19 cellular contexts compared by ENCODE assay signal in genomic region chr1:203467550-203467921, GRCh38. TPM values are rescaled to one million over a fixed set of nuclear protein-coding genes. Genes with fewer than 3 reads are reported as not detected.
A peak's percentile ranks its signal among the peaks of the same experiment; 100 is the strongest.
DNase-seq lines count a peak whose midpoint lies in the region; ATAC-seq, FAIRE-seq and TF ChIP-seq lines count a peak whose summit lies in the region.
"Had no signal": no experiment of that assay in that cellular context is flagged by ENCODE, and none has a peak within 500 bp of the region (broad histone marks: within the 10 kb centered on the region; RNA-seq: fewer than 3 reads in every experiment).

No MANE protein-coding gene starts in this region.

- CTCF ChIA-PET in endothelial cell of umbilical vein (lab: Charles Lee), result interaction anchor here (1.4 to 1.5 kb wide), 2 partner anchors 13 to 27 kb away, joined by 3 read pairs; no protein-coding TSS in a partner anchor

- H2AFZ ChIP-seq in endothelial cell of umbilical vein (ENCODE audit: low read depth, low read length), result no peak overlapping the region

- H3K4me1 ChIP-seq in endothelial cell of umbilical vein (ENCODE audit: control insufficient read depth, extremely low read depth, insufficient read depth, low read length) (no peaks in the 10 kb centered on the region), kidney (ENCODE audit: control insufficient read depth in 1 of 2, insufficient read depth in 1 of 2, low read depth in 1 of 2, low read length in 2 of 2) (peaks cover 0 to 15% of the 10 kb centered on the region in 2 donors)

- dilution Hi-C loops in endothelial cell of umbilical vein (cut with MboI; ENCODE audit: extremely low pct_ligation_motif_present, low sequenced_read_pairs), result no loop called here

- no peak overlapping the region for H3K4me2 ChIP-seq in endothelial cell of umbilical vein (ENCODE audit: insufficient read depth, low read length)
- H3K4me2 ChIP-seq: A549 had no signal

- BruUV-seq in endothelial cell of umbilical vein (replicated peaks; lab: Mats Ljungman, UMichigan), result no TSS peak

- no peak overlapping the region for H3K4me3 ChIP-seq in AG10803 (ENCODE audit: low read length)
- H3K4me3 ChIP-seq in endothelial cell of umbilical vein (replicated peaks in 1 of 3; ENCODE audit: insufficient read depth in 1 of 3, low read depth in 1 of 3, low read length in 3 of 3), result no peak overlapping the region
- no peak overlapping the region for H3K4me3 ChIP-seq in kidney (ENCODE audit: low read length in 2 of 2)
- H3K4me3 ChIP-seq: A549 had no signal

- no peak overlapping the region for H3K9ac ChIP-seq in endothelial cell of umbilical vein (replicated peaks; ENCODE audit: extremely low read depth, insufficient read depth, low read length)
- no peak overlapping the region for H3K9ac ChIP-seq in kidney (ENCODE audit: low read length in 2 of 2)

- no peak for TF ChIP-seq POLR2A in endothelial cell of umbilical vein (IDR thresholded peaks at IDR 0.05; ENCODE audit: low read depth, low read length)

- FAIRE-seq in endothelial cell of umbilical vein (lab: Jason Lieb, UNC) (no peak), kidney (lab: Jason Lieb, UNC) (no peak)
- FAIRE-seq: A549 had no signal

- H3K9me3 ChIP-seq in endothelial cell of umbilical vein (replicated peaks; ENCODE audit: control insufficient read depth, insufficient read depth, low read length) (no peaks in the 10 kb centered on the region), kidney (ENCODE audit: control insufficient read depth in 1 of 2, low read length in 2 of 2) (no peaks in the 10 kb centered on the region)
- H3K9me3 ChIP-seq: A549 had no signal

- H3K79me2 ChIP-seq in endothelial cell of umbilical vein (ENCODE audit: control insufficient read depth, insufficient read depth, low read length), result no peaks in the 10 kb centered on the region

- POLR2A ChIA-PET in endothelial cell of umbilical vein (lab: Charles Lee), result no interaction called here

- no peaks in the 10 kb centered on the region for H3K9me1 ChIP-seq in endothelial cell of umbilical vein (replicated peaks; ENCODE audit: control insufficient read depth, extremely low read depth, insufficient read depth, low read length)

- no peak for ATAC-seq in GM19035 (IDR thresholded peaks at IDR 0.05; ENCODE audit: unreplicated experiment)
- no peak for ATAC-seq in GM21737 (IDR thresholded peaks at IDR 0.05; ENCODE audit: unreplicated experiment)
- ATAC-seq: A549, HCT116 had no signal

- peaks cover 26 to 31% of the 10 kb centered on the region in 2 experiments for H3K27me3 ChIP-seq in endothelial cell of umbilical vein (ENCODE audit: control insufficient read depth in 2 of 2, insufficient read depth in 2 of 2, low read length in 2 of 2)

- TF ChIP-seq CTCF in AG10803 (conservative IDR thresholded peaks at IDR 0.05; ENCODE audit: low read length) (no peak), endothelial cell of umbilical vein (IDR thresholded peaks at IDR 0.05; ENCODE audit: extremely low read depth in 1 of 2, insufficient read depth in 1 of 2, low read depth in 1 of 2, low read length in 2 of 2) (no peak), kidney (IDR thresholded peaks at IDR 0.05; ENCODE audit: borderline replicate concordance, extremely low read depth, insufficient read depth) (no peak)

- no peak overlapping the region for H3K27ac ChIP-seq in endothelial cell of umbilical vein (ENCODE audit: insufficient read depth, low read depth, low read length)
- H3K27ac ChIP-seq in kidney (ENCODE audit: low read depth in 2 of 2, low read length in 2 of 2), result no peak overlapping the region
- H3K27ac ChIP-seq: A549, epithelial cell of prostate, RWPE1 had no signal

- no peaks in the 10 kb centered on the region for H3K36me3 ChIP-seq in endothelial cell of umbilical vein (ENCODE audit: control insufficient read depth in 2 of 2, extremely low read depth in 1 of 2, insufficient read depth in 2 of 2, low read length in 2 of 2)
- no peaks in the 10 kb centered on the region for H3K36me3 ChIP-seq in kidney (ENCODE audit: control insufficient read depth in 1 of 2, insufficient read depth in 2 of 2, low read length in 2 of 2)

- DNase-seq in AG10803 (ENCODE audit: low read depth), result peak; percentile 45
- DNase-seq in endothelial cell of umbilical vein (ENCODE audit: low read depth, low spot score), result peak; percentile 32
- peak; percentile 88 for DNase-seq in kidney
- DNase-seq in retina, result peak; percentile 4
- DNase-seq in cortex of kidney (lab: John Stamatoyannopoulos, UW), result no peak
- DNase-seq in GM19240 (ENCODE audit: insufficient read length, low spot score), result no peak
- DNase-seq: activated CD8-positive, alpha-beta memory T cell treated with anti-CD3 and anti-CD28 coated beads, Interleukin-2, amount 50 U/mL, for 48 hours; CD4-positive, CD25-positive, alpha-beta regulatory T cell; cerebellar nuclear complex; DND-41; mesendoderm; NCI-H2171; occipital lobe had no signal

- no peaks in the 10 kb centered on the region for H4K20me1 ChIP-seq in endothelial cell of umbilical vein (replicated peaks; ENCODE audit: control insufficient read depth, extremely low read depth, insufficient read depth, low read length)

- intact Hi-C loops in endothelial cell of umbilical vein (cut with micrococcal nuclease) (no loop called here), kidney (cut with DNase I) (no loop called here)

TF ChIP-seq in endothelial cell of umbilical vein, 7 proteins besides CTCF, POLR2A, EP300 and RAD21:
- TF ChIP-seq POLR2AphosphoS5 (IDR thresholded peaks at IDR 0.05; ENCODE audit: insufficient read depth, low read depth, low read length) (no peak), MYC (IDR thresholded peaks at IDR 0.05; ENCODE audit: low read depth, low read length) (no peak), EZH2 (IDR thresholded peaks at IDR 0.05; ENCODE audit: borderline replicate concordance, low read depth, low read length, severe bottlenecking) (no peak), JUN (IDR thresholded peaks at IDR 0.05; ENCODE audit: borderline replicate concordance, insufficient read depth, insufficient read length, low read depth) (no peak), GATA2 (IDR thresholded peaks at IDR 0.05; ENCODE audit: insufficient read depth, insufficient read length, low read depth, low read length) (no peak), FOS (IDR thresholded peaks at IDR 0.05; ENCODE audit: borderline replicate concordance, insufficient read depth, low read length) (no peak)

RNA-seq across cellular contexts. Expression of gene PRELP, which starts 8.1 kb away (rescaled TPM):
- total RNA-seq in endothelial cell of umbilical vein, result not detected in 2 replicates
- polyA plus RNA-seq in endothelial cell of umbilical vein, result 0.01 TPM in 1 of 2 replicates, not detected in the other
- polyA plus RNA-seq in endothelial cell of umbilical vein (2011; cell fraction: cytosol; rRNA removed), result 0.01 TPM in 2 replicates
- not detected in 2 replicates for polyA plus RNA-seq in endothelial cell of umbilical vein (2011; cell fraction: nucleus; rRNA removed)
- polyA plus RNA-seq in endothelial cell of umbilical vein (2012), result 0.04 TPM in 1 of 2 replicates, not detected in the other
- polyA minus RNA-seq in endothelial cell of umbilical vein, result not detected in 2 replicates
- not detected for polyA minus RNA-seq in endothelial cell of umbilical vein (2011; cell fraction: cytosol; rRNA and poly(A)+ RNA removed)
- not detected in 2 replicates for polyA minus RNA-seq in endothelial cell of umbilical vein (2011; cell fraction: nucleus; rRNA and poly(A)+ RNA removed)
- total RNA-seq in kidney, result 24.5 TPM
- 9.5 TPM for polyA plus RNA-seq in kidney (ENCODE audit: insufficient read depth, low read depth, low replicate concordance)
- total RNA-seq: CD4-positive, CD25-positive, alpha-beta regulatory T cell had no signal
- polyA plus RNA-seq: A549; CD4-positive, CD25-positive, alpha-beta regulatory T cell had no signal

RNA-seq across cellular contexts. Expression of gene OPTC, which starts 26.4 kb away (rescaled TPM):
- total RNA-seq in endothelial cell of umbilical vein (not detected in 2 replicates), kidney (not detected)
- polyA plus RNA-seq in endothelial cell of umbilical vein (not detected in 2 replicates), kidney (ENCODE audit: insufficient read depth, low read depth, low replicate concordance) (not detected)
- polyA plus RNA-seq in endothelial cell of umbilical vein (2011; cell fraction: cytosol; rRNA removed), result not detected in 2 replicates
- not detected in 2 replicates for polyA plus RNA-seq in endothelial cell of umbilical vein (2011; cell fraction: nucleus; rRNA removed)
- not detected in 2 replicates for polyA plus RNA-seq in endothelial cell of umbilical vein (2012)
- polyA minus RNA-seq in endothelial cell of umbilical vein, result not detected in 2 replicates
- not detected for polyA minus RNA-seq in endothelial cell of umbilical vein (2011; cell fraction: cytosol; rRNA and poly(A)+ RNA removed)
- polyA minus RNA-seq in endothelial cell of umbilical vein (2011; cell fraction: nucleus; rRNA and poly(A)+ RNA removed), result not detected in 2 replicates
- total RNA-seq: CD4-positive, CD25-positive, alpha-beta regulatory T cell; occipital lobe had no signal
- polyA plus RNA-seq: A549; CD4-positive, CD25-positive, alpha-beta regulatory T cell had no signal

Comparison
In these comparisons a context has a peak if more than half of its experiments do, and no peak if none do; other contexts are left out.
1. DNase-seq: peak in AG10803 (single experiment), endothelial cell of umbilical vein (single experiment), kidney (single experiment) and retina (single experiment); none in cortex of kidney (single experiment) and GM19240 (single experiment).
2. RNA of gene PRELP, which starts 8.1 kb away (total RNA-seq): 24.5 TPM in kidney (single experiment); not detected in endothelial cell of umbilical vein; every median in the first group is over 10 times any median in the second.